15 cellular contexts compared by ENCODE assay signal in the genomic region with DNA sequence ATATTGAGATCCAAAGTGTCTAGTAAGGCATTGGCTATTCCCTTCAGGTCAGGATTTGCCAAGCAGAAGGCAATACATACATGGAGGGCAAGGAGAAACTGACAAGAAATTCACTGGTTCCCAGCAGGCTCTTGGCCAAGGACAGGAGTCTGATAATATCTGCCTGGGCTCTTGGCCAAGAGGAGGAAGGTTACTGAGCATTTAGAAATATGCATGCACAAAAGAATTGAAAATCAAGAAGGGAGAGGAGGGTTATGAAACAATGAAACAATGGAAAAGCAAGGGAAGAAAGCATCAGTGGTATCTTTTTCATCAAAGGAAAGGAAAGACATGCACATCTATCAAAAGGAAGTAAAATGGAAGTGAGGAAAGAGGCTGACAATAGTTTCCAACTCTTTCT. TPM values are rescaled to one million over a fixed set of nuclear protein-coding genes. Genes with fewer than 3 reads are reported as not detected.
DNase-seq lines count a peak whose midpoint lies in the region; ATAC-seq and TF ChIP-seq lines count a peak whose summit lies in the region.
"Had no signal": no experiment of that assay in that cellular context is flagged by ENCODE, and none has a peak within 500 bp of the region (broad histone marks: within the 10 kb centered on the region; RNA-seq: fewer than 3 reads in every experiment).

No MANE protein-coding gene starts in this region.

- no peaks in the 10 kb centered on the region for H3K9me3 Mint-ChIP-seq in HFFc6
- H3K9me3 Mint-ChIP-seq: activated naive CD8-positive, alpha-beta T cell treated with anti-CD3 and anti-CD28 coated beads, Interleukin-2, amount 50 U/mL, for 24 hours; natural killer cell treated with Interleukin-12 subunit alpha and Interleukin-12 subunit beta and Interleukin-15 and Interleukin-18, amount 100 ng/mL, for 72 hours had no signal

- peak; percentile 65 for DNase-seq in HFFc6
- DNase-seq in erythroblast (lab: John Stamatoyannopoulos, UW), result peak; percentile 83 to 89
- DNase-seq in skeletal muscle cell (ENCODE audit: low read depth), result peak; percentile 43
- DNase-seq in NAMALWA (ENCODE audit: low spot score), result no peak
- DNase-seq in activated CD8-positive, alpha-beta memory T cell treated with anti-CD3 and anti-CD28 coated beads, Interleukin-2, amount 50 U/mL, for 48 hours, result no peak
- no peak for DNase-seq in stimulated activated CD4-positive, alpha-beta T cell treated with anti-CD3 and anti-CD28 coated beads, Interleukin-1b, Interleukin-23, amount 100 ng/mL, for 48 hours
- DNase-seq: activated CD8-positive, alpha-beta memory T cell treated with anti-CD3 and anti-CD28 coated beads, Interleukin-2, amount 50 U/mL, for 4 hours; activated naive CD8-positive, alpha-beta T cell treated with anti-CD3 and anti-CD28 coated beads, Interleukin-2, amount 50 U/mL, for 24 hours; glutamatergic neuron; left lung; NCI-H1694 treated with DMSO at 0.1 percent for 48 hours had no signal

- H3K27me3 Mint-ChIP-seq in HFFc6 (ENCODE audit: insufficient read depth), result no peaks in the 10 kb centered on the region; the same call in 1 of the 2 replicates
- H3K27me3 Mint-ChIP-seq: activated naive CD8-positive, alpha-beta T cell treated with anti-CD3 and anti-CD28 coated beads, Interleukin-2, amount 50 U/mL, for 24 hours; natural killer cell treated with Interleukin-12 subunit alpha and Interleukin-12 subunit beta and Interleukin-15 and Interleukin-18, amount 100 ng/mL, for 72 hours had no signal

- peaks cover 35% of the 10 kb centered on the region for H3K36me3 Mint-ChIP-seq in HFFc6 (ENCODE audit: low read depth)
- H3K36me3 Mint-ChIP-seq: natural killer cell treated with Interleukin-12 subunit alpha and Interleukin-12 subunit beta and Interleukin-15 and Interleukin-18, amount 100 ng/mL, for 72 hours had no signal

- peaks cover 83% of the 10 kb centered on the region for H3K4me1 Mint-ChIP-seq in HFFc6 (ENCODE audit: low read depth)

- peak overlapping the region; percentile 40 for H3K4me3 Mint-ChIP-seq in HFFc6
- H3K4me3 Mint-ChIP-seq: activated naive CD8-positive, alpha-beta T cell treated with anti-CD3 and anti-CD28 coated beads, Interleukin-2, amount 50 U/mL, for 24 hours; natural killer cell treated with Interleukin-12 subunit alpha and Interleukin-12 subunit beta and Interleukin-15 and Interleukin-18, amount 100 ng/mL, for 72 hours had no signal

- peak; percentile 70 for ATAC-seq in SK-N-SH treated with all-trans-retinoic acid at 6 μM for 48 hours
- ATAC-seq: activated naive CD8-positive, alpha-beta T cell treated with anti-CD3 and anti-CD28 coated beads, Interleukin-2, amount 50 U/mL, for 24 hours; left lung; natural killer cell treated with Interleukin-12 subunit alpha and Interleukin-12 subunit beta and Interleukin-15 and Interleukin-18, amount 100 ng/mL, for 72 hours had no signal

- no peak for TF ChIP-seq CTCF in HFFc6 (IDR thresholded peaks at IDR 0.05)

- no peak overlapping the region for H3K4me3 ChIP-seq in skeletal muscle cell (ENCODE audit: low read depth, low read length)
- H3K4me3 ChIP-seq: left lung, skin epidermis, suprapubic skin had no signal

- H3K27ac Mint-ChIP-seq in HFFc6, result peak overlapping the region; percentile 63
- H3K27ac Mint-ChIP-seq: activated naive CD8-positive, alpha-beta T cell treated with anti-CD3 and anti-CD28 coated beads, Interleukin-2, amount 50 U/mL, for 24 hours; natural killer cell treated with Interleukin-12 subunit alpha and Interleukin-12 subunit beta and Interleukin-15 and Interleukin-18, amount 100 ng/mL, for 72 hours had no signal

- TF ChIP-seq POLR2A in erythroblast (IDR thresholded peaks at IDR 0.05; ENCODE audit: low read length), result no peak

TF ChIP-seq in SK-N-SH treated with all-trans-retinoic acid at 6 μM for 48 hours, 23 proteins besides CTCF, POLR2A, EP300 and RAD21:
- TF ChIP-seq ISL1 (CRISPR knock-in tag; IDR thresholded peaks at IDR 0.05) (peak; percentile 42; the same call in 1 of the 2 replicates), ZFP30 (CRISPR knock-in tag; IDR thresholded peaks at IDR 0.05) (no peak)

RNA-seq across cellular contexts. Expression of gene ARHGAP18, which starts 42.4 kb away (rescaled TPM):
- 10 to 100 TPM; 70.8 to 81.2 (median 76.0) TPM for total RNA-seq in HFFc6 (2021; fragmentation: NEBNext Ultra II Directional; extraction: Animal tissue kit (Norgen Biotek cat#: 25700))

Comparison
In these comparisons a context has a peak if more than half of its experiments do, and no peak if none do; other contexts are left out.
1. DNase-seq: peak in HFFc6 (single experiment), erythroblast (2 of 2) and skeletal muscle cell (single experiment); none in NAMALWA (single experiment), activated CD8-positive, alpha-beta memory T cell treated with anti-CD3 and anti-CD28 coated beads, Interleukin-2, amount 50 U/mL, for 48 hours (single experiment) and stimulated activated CD4-positive, alpha-beta T cell treated with anti-CD3 and anti-CD28 coated beads, Interleukin-1b, Interleukin-23, amount 100 ng/mL, for 48 hours (single experiment).